Comparison of ENCODE assay signal across 11 cellular contexts in the genomic region with DNA sequence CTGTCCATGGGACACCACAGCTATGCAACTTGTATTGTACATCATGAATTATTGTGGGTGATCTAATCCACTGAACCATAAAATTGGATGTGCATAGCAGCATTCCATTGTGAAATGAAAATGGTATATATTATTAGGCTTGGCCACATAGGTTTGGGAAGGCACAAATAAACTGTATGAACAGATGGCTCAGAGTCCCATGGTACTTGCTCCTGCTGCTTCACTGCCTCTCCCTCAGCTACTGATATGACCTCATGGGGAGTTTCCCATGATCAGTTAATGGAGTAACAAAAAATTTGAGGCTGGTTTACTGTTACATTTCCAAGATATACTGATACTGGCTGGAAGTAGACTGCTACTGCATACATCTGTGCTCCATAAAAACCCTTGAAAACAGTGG.
A peak's percentile ranks its signal among the peaks of the same experiment; 100 is the strongest.
DNase-seq lines count a peak whose midpoint lies in the region; ATAC-seq and TF ChIP-seq lines count a peak whose summit lies in the region.
"Had no signal": no experiment of that assay in that cellular context is flagged by ENCODE, and none has a peak within 500 bp of the region (broad histone marks: within the 10 kb centered on the region; RNA-seq: fewer than 3 reads in every experiment).

No MANE protein-coding gene starts in this region.

- H3K79me2 ChIP-seq in OCI-LY3 (ENCODE audit: low read length) = no peaks in the 10 kb centered on the region
- H3K79me2 ChIP-seq in PC-9 (ENCODE audit: low read depth) = no peaks in the 10 kb centered on the region

- H3K4me3 ChIP-seq in OCI-LY3 (ENCODE audit: low read length) = no peak overlapping the region
- no peak overlapping the region for H3K4me3 ChIP-seq in MG63
- no peak overlapping the region for H3K4me3 ChIP-seq in PC-9
- H3K4me3 ChIP-seq: right atrium auricular region, SK-N-MC had no signal

- H3K27me3 ChIP-seq in OCI-LY3 (ENCODE audit: low read depth, low read length) = no peaks in the 10 kb centered on the region
- no peaks in the 10 kb centered on the region for H3K27me3 ChIP-seq in MG63
- no peaks in the 10 kb centered on the region for H3K27me3 ChIP-seq in PC-9 (ENCODE audit: insufficient read depth, low read depth)
- H3K27me3 ChIP-seq: right atrium auricular region had no signal

- H3K9ac ChIP-seq in OCI-LY3 (ENCODE audit: low read length) = no peak overlapping the region

- H3K4me1 ChIP-seq in OCI-LY3 (ENCODE audit: low read length) = peaks cover 44% of the 10 kb centered on the region
- no peaks in the 10 kb centered on the region for H3K4me1 ChIP-seq in PC-9 (replicated peaks; ENCODE audit: insufficient read depth)
- H3K4me1 ChIP-seq: right atrium auricular region had no signal

- no peaks in the 10 kb centered on the region for H4K20me1 ChIP-seq in OCI-LY3 (ENCODE audit: insufficient read depth, low read length)
- no peaks in the 10 kb centered on the region for H4K20me1 ChIP-seq in PC-9 (ENCODE audit: insufficient read depth)

- CTCF ChIA-PET in PC-9 (lab: Charles Lee) = no interaction called here

- H3K36me3 ChIP-seq in OCI-LY3 (replicated peaks; ENCODE audit: low read depth, low read length) = no peaks in the 10 kb centered on the region
- no peaks in the 10 kb centered on the region for H3K36me3 ChIP-seq in MG63
- H3K36me3 ChIP-seq in PC-9 (ENCODE audit: low read depth) = no peaks in the 10 kb centered on the region
- H3K36me3 ChIP-seq: right atrium auricular region had no signal

- POLR2A ChIA-PET in PC-9 (lab: Charles Lee; ENCODE audit: unreplicated experiment) = no interaction called here

- no peaks in the 10 kb centered on the region for H3K9me3 ChIP-seq in OCI-LY3 (ENCODE audit: insufficient read depth, low read length)
- H3K9me3 ChIP-seq in MG63 = no peaks in the 10 kb centered on the region
- no peaks in the 10 kb centered on the region for H3K9me3 ChIP-seq in PC-9 (ENCODE audit: insufficient read depth, low read depth)
- H3K9me3 ChIP-seq: right atrium auricular region had no signal

- intact Hi-C loops in PC-9 (cut with micrococcal nuclease; ENCODE audit: unreplicated experiment) = no loop called here

- BruUV-seq in PC-9 (replicated peaks; lab: Mats Ljungman, UMichigan) = no TSS peak

- TF ChIP-seq CTCF in OCI-LY3 (IDR thresholded peaks at IDR 0.05; ENCODE audit: low read depth, low read length) = no peak
- TF ChIP-seq CTCF in PC-9 (conservative IDR thresholded peaks at IDR 0.05) = no peak

- H3K9me2 ChIP-seq in PC-9 (ENCODE audit: insufficient read depth) = no peaks in the 10 kb centered on the region

- H2AFZ ChIP-seq in OCI-LY3 (ENCODE audit: low read depth, low read length) (no peak overlapping the region), PC-9 (no peak overlapping the region)

- DNase-seq in myocyte (ENCODE audit: low read depth) = peak; percentile 89
- no peak for DNase-seq in MG63
- DNase-seq in PC-9 = no peak
- DNase-seq in NCI-H526 (lab: John Stamatoyannopoulos, UW) = no peak
- no peak for DNase-seq in NCI-H1417 (lab: John Stamatoyannopoulos, UW)
- DNase-seq: activated CD8-positive, alpha-beta T cell treated with anti-CD3 and anti-CD28 coated beads for 36 hours had no signal

- peak; percentile 52 for ATAC-seq in GM18909 (IDR thresholded peaks at IDR 0.05; ENCODE audit: poor library complexity, unreplicated experiment)
- peak; percentile 53 for ATAC-seq in HG02943 (IDR thresholded peaks at IDR 0.05; ENCODE audit: low read depth, unreplicated experiment)
- ATAC-seq: activated CD8-positive, alpha-beta T cell treated with anti-CD3 and anti-CD28 coated beads for 36 hours had no signal

- H3K4me2 ChIP-seq in OCI-LY3 (ENCODE audit: low read length) (peak overlapping the region; percentile 32), PC-9 (no peak overlapping the region)

- H3K27ac ChIP-seq in OCI-LY3 (ENCODE audit: low read length) (no peak overlapping the region), PC-9 (no peak overlapping the region)
- H3K27ac ChIP-seq: right atrium auricular region, SK-N-MC had no signal

- no peaks in the 10 kb centered on the region for H3F3A ChIP-seq in PC-9 (ENCODE audit: insufficient read depth, low read depth)
